In the genomic region with DNA sequence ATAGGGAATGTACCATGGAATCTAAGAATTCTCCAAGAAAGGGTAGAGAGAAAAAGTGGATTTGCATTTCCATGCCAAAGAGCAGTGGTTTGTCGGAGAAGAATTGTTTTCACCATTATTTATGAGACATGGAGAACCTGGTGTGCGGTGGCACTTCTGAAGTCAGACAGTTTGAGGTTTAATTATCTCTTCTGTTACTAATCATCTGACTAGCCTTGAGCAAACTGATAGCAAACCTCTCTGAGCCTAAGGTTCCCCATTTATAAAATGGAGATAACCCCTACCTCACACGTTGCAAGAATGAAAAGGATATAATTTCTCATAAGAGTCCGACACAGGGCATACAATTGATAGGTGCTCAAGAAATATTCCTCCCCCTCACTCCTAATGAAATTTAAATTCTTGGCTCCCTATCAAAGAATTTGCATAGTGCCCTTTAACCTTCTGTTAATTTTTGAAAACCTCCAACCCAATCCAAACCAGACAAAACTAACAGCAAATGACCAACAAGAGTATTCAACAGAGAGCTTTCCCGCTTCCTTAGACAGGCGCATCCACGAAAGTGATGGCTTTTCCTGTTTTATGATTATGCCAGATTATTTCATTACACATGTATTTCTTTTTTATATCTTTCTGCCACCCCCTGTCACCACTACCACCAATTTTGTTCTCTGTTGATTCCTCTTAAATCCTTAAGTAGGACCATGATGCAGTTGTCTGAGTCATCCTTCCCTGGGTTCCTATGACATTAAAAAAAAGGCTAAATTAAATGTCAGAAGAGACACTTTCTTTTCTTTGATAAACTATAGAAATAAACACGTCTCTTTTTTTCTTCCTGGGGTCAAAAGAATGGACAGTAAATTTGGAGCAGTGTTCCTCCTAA, we compare ENCODE assay signal across 36 cellular contexts. TPM values are rescaled to one million over a fixed set of nuclear protein-coding genes. Genes with fewer than 3 reads are reported as not detected.
DNase-seq lines count a peak whose midpoint lies in the region; FAIRE-seq and TF ChIP-seq lines count a peak whose summit lies in the region.
"Had no signal": no experiment of that assay in that cellular context is flagged by ENCODE, and none has a peak within 500 bp of the region (broad histone marks: within the 10 kb centered on the region; RNA-seq: fewer than 3 reads in every experiment).

No MANE protein-coding gene starts in this region.

- no peaks in the 10 kb centered on the region for H3K79me2 ChIP-seq in osteoblast (ENCODE audit: insufficient read depth, low read length)
- H3K79me2 ChIP-seq: parathyroid adenoma had no signal

- no peaks in the 10 kb centered on the region for H3K27me3 ChIP-seq in osteoblast (ENCODE audit: insufficient read depth, low read length)
- H3K27me3 ChIP-seq: body of pancreas, neural progenitor cell, testis had no signal

- no peaks in the 10 kb centered on the region for H3K36me3 ChIP-seq in osteoblast (ENCODE audit: insufficient read depth, low read length)
- H3K36me3 ChIP-seq: neural progenitor cell had no signal

- peaks cover 31% of the 10 kb centered on the region for H3K4me1 Mint-ChIP-seq in endothelial cell (ENCODE audit: unreplicated experiment)
- H3K4me1 Mint-ChIP-seq in nephron progenitor cell, result peaks cover 64% of the 10 kb centered on the region
- H3K4me1 Mint-ChIP-seq: activated B cell treated with CpG ODN at 0.5 μM for 24 hours, immature natural killer cell had no signal

- H3K4me1 ChIP-seq in osteoblast (ENCODE audit: insufficient read depth, low read length), result peaks cover 36% of the 10 kb centered on the region
- H3K4me1 ChIP-seq: neural progenitor cell, parathyroid adenoma, testis had no signal

- TF ChIP-seq CTCF in endothelial cell (IDR thresholded peaks at IDR 0.05; ENCODE audit: unreplicated experiment), result no peak
- no peak for TF ChIP-seq CTCF in nephron progenitor cell (IDR thresholded peaks at IDR 0.05)
- TF ChIP-seq CTCF in osteoblast (IDR thresholded peaks at IDR 0.05; ENCODE audit: extremely low read depth, low read depth, low read length), result no peak

- H3K36me3 Mint-ChIP-seq in endothelial cell (ENCODE audit: low read depth, unreplicated experiment) (no peaks in the 10 kb centered on the region), nephron progenitor cell (ENCODE audit: low read depth) (no peaks in the 10 kb centered on the region)
- H3K36me3 Mint-ChIP-seq: immature natural killer cell, neural progenitor cell had no signal

- H2AFZ ChIP-seq in osteoblast (ENCODE audit: low read length), result no peak overlapping the region
- H2AFZ ChIP-seq: neural progenitor cell, parathyroid adenoma had no signal

- no peaks in the 10 kb centered on the region for H3K9me3 ChIP-seq in osteoblast (ENCODE audit: low read depth, low read length)
- H3K9me3 ChIP-seq: body of pancreas, Caco-2, testis had no signal

- H3K9me3 Mint-ChIP-seq in endothelial cell (ENCODE audit: unreplicated experiment), result no peaks in the 10 kb centered on the region
- no peaks in the 10 kb centered on the region for H3K9me3 Mint-ChIP-seq in nephron progenitor cell
- H3K9me3 Mint-ChIP-seq: activated B cell treated with CpG ODN at 0.5 μM for 24 hours, immature natural killer cell had no signal

- FAIRE-seq in G401.6 (lab: Jason Lieb, UNC), result peak; percentile 57
- FAIRE-seq: GM19239, H1 had no signal

- H3K4me3 Mint-ChIP-seq in endothelial cell (ENCODE audit: unreplicated experiment), result no peak overlapping the region
- no peak overlapping the region for H3K4me3 Mint-ChIP-seq in nephron progenitor cell
- H3K4me3 Mint-ChIP-seq: activated B cell treated with CpG ODN at 0.5 μM for 24 hours, immature natural killer cell, neural progenitor cell had no signal

- no peak overlapping the region for H3K27ac ChIP-seq in osteoblast (ENCODE audit: low read depth, low read length)
- H3K27ac ChIP-seq: body of pancreas, C4-2B, neural progenitor cell, parathyroid adenoma, testis had no signal

- no peaks in the 10 kb centered on the region for H4K20me1 ChIP-seq in osteoblast (ENCODE audit: insufficient read depth, low read length)

- no peak overlapping the region for H3K4me2 ChIP-seq in osteoblast (ENCODE audit: insufficient read depth, low read length)
- H3K4me2 ChIP-seq: neural progenitor cell had no signal

- peak overlapping the region; percentile 54 for H3K27ac Mint-ChIP-seq in endothelial cell (ENCODE audit: unreplicated experiment)
- H3K27ac Mint-ChIP-seq in nephron progenitor cell, result peak overlapping the region; percentile 55
- H3K27ac Mint-ChIP-seq: activated B cell treated with CpG ODN at 0.5 μM for 24 hours, immature natural killer cell, neural progenitor cell had no signal

- DNase-seq in RKO (ENCODE audit: low spot score) (peak; percentile 8), endothelial cell (ENCODE audit: low spot score) (no peak), nephron progenitor cell (no peak), epidermal melanocyte (ENCODE audit: insufficient read length, low spot score) (no peak), UCSD-AML1 (lab: John Stamatoyannopoulos, UW; ENCODE audit: unreplicated experiment) (no peak), osteoblast (ENCODE audit: insufficient read length, low spot score, missing footprints) (no peak), NCI-H1092 (lab: John Stamatoyannopoulos, UW) (no peak)
- DNase-seq: activated B cell treated with CpG ODN at 0.5 μM for 24 hours; activated CD4-positive, alpha-beta T cell treated with anti-CD3 and anti-CD28 coated beads, Interleukin-2, amount 50 U/mL, for 1 hour; activated T-cell treated with anti-CD3 and anti-CD28 coated beads, Interleukin-2, amount 50 U/mL, for 48 hours; body of pancreas; Caco-2; DMS79 treated with DMSO at 0.1 percent for 48 hours; hypothalamus; immature natural killer cell; left colon; mammary epithelial cell; NCI-H1417 treated with DMSO at 0.1 percent for 48 hours; NCI-H2081; NCI-H524 treated with DMSO at 0.1 percent for 48 hours; NK-92 treated with Interleukin-12 subunit alpha and Interleukin-12 subunit beta, amount 100 ng/mL, for 24 hours; SHP77; stimulated activated CD4-positive, alpha-beta T cell treated with anti-CD3 and anti-CD28 coated beads, Interleukin-2, amount 100 ng/mL, for 24 hours; stimulated activated naive CD8-positive, alpha-beta T cell treated with anti-CD3 and anti-CD28 coated beads, Interleukin-15, Interleukin-2, amounts not matched to agents 100 U/mL and 50 U/mL, for 24 hours; testis had no signal

- H3K27me3 Mint-ChIP-seq in endothelial cell (ENCODE audit: unreplicated experiment), result peaks cover 1% of the 10 kb centered on the region
- H3K27me3 Mint-ChIP-seq in nephron progenitor cell (ENCODE audit: low read depth, poor library complexity), result no peaks in the 10 kb centered on the region

- no peak overlapping the region for H3K4me3 ChIP-seq in osteoblast (ENCODE audit: insufficient read depth, low read length)
- H3K4me3 ChIP-seq: body of pancreas, neural progenitor cell, testis had no signal

RNA-seq across cellular contexts. Expression of a gene that starts 28.5 kb away (rescaled TPM):
- total RNA-seq in endothelial cell (ENCODE audit: unreplicated experiment) (not detected), osteoblast (not detected in 2 replicates)
- total RNA-seq: activated B cell treated with CpG ODN at 0.5 μM for 24 hours; body of pancreas; Caco-2; dermis microvascular lymphatic vessel endothelial cell; fibroblast of lung; glomerular endothelial cell; H1; left colon; mammary epithelial cell; T-helper 2 cell treated with Interferon-gamma antibody and Interleukin-4, amounts not matched to agents 100 ng/mL and 5 ng/mL, for 36 hours; urinary bladder had no signal
